Comparison of ENCODE assay signal across 24 cellular contexts in genomic region chr11:134753805-134754130, GRCh38.
"Had no signal": no experiment of that assay in that cellular context is flagged by ENCODE, and none has a peak within 500 bp of the region (broad histone marks: within the 10 kb centered on the region; RNA-seq: fewer than 3 reads in every experiment).

No MANE protein-coding gene starts in this region.

- H3K4me1 Mint-ChIP-seq: activated CD4-positive, alpha-beta memory T cell treated with anti-CD3 and anti-CD28 coated beads, Interleukin-2, amount 10 ng/mL, durations not matched to agents 7 days and 5 days; activated CD4-positive, alpha-beta T cell treated with anti-CD3 and anti-CD28 coated beads, Interleukin-2, amount 10 ng/mL, durations not matched to agents 7 days and 5 days; activated naive CD4-positive, alpha-beta T cell treated with anti-CD3 and anti-CD28 coated beads, Interleukin-2, amount 10 ng/mL, durations not matched to agents 7 days and 5 days; memory B cell; naive thymus-derived CD8-positive, alpha-beta T cell had no signal

- H3K36me3 ChIP-seq: breast epithelium, gastrocnemius medialis, neural progenitor cell, spleen, transverse colon had no signal

- H3K4me3 ChIP-seq: breast epithelium, gastrocnemius medialis, neural progenitor cell, spleen, transverse colon had no signal

- H3K9me3 Mint-ChIP-seq: activated CD4-positive, alpha-beta memory T cell treated with anti-CD3 and anti-CD28 coated beads, Interleukin-2, amount 10 ng/mL, durations not matched to agents 7 days and 5 days; activated CD4-positive, alpha-beta T cell treated with anti-CD3 and anti-CD28 coated beads, Interleukin-2, amount 10 ng/mL, durations not matched to agents 7 days and 5 days; activated naive CD4-positive, alpha-beta T cell treated with anti-CD3 and anti-CD28 coated beads, Interleukin-2, amount 10 ng/mL, durations not matched to agents 7 days and 5 days; memory B cell; T-helper 1 cell treated with Interleukin-12 subunit alpha and Interleukin-12 subunit beta and Interleukin-4 antibody, amounts not matched to agents 30 μg/mL and 1 μg/mL, for 36 hours had no signal

- H3K27ac Mint-ChIP-seq: activated CD4-positive, alpha-beta memory T cell treated with anti-CD3 and anti-CD28 coated beads, Interleukin-2, amount 10 ng/mL, durations not matched to agents 7 days and 5 days; activated CD4-positive, alpha-beta T cell treated with anti-CD3 and anti-CD28 coated beads, Interleukin-2, amount 10 ng/mL, durations not matched to agents 7 days and 5 days; activated naive CD4-positive, alpha-beta T cell treated with anti-CD3 and anti-CD28 coated beads, Interleukin-2, amount 10 ng/mL, durations not matched to agents 7 days and 5 days; memory B cell; naive thymus-derived CD8-positive, alpha-beta T cell; neural progenitor cell; T-helper 1 cell treated with Interleukin-12 subunit alpha and Interleukin-12 subunit beta and Interleukin-4 antibody, amounts not matched to agents 30 μg/mL and 1 μg/mL, for 36 hours; WTC11 had no signal

- H3K27ac ChIP-seq: breast epithelium, gastrocnemius medialis, neural progenitor cell, spleen, transverse colon had no signal

- ATAC-seq: gastrocnemius medialis; naive thymus-derived CD8-positive, alpha-beta T cell; right cardiac atrium; WTC11 had no signal

- H3K9me3 ChIP-seq: breast epithelium, gastrocnemius medialis, transverse colon had no signal

- DNase-seq: activated CD4-positive, alpha-beta memory T cell treated with anti-CD3 and anti-CD28 coated beads, Interleukin-2, amount 10 ng/mL, durations not matched to agents 7 days and 5 days; activated CD4-positive, alpha-beta T cell treated with anti-CD3 and anti-CD28 coated beads for 1 hour; activated CD4-positive, alpha-beta T cell treated with anti-CD3 and anti-CD28 coated beads, Interleukin-2, amount 10 ng/mL, durations not matched to agents 7 days and 5 days; activated effector memory CD4-positive, alpha-beta T cell treated with anti-CD3 and anti-CD28 coated beads, Interleukin-2, amount 50 U/mL, for 16 hours; activated naive CD4-positive, alpha-beta T cell treated with anti-CD3 and anti-CD28 coated beads, Interleukin-2, amount 10 ng/mL, durations not matched to agents 7 days and 5 days; amniotic stem cell; central memory CD4-positive, alpha-beta T cell; dermis blood vessel endothelial cell; effector CD8-positive, alpha-beta T cell; gastrocnemius medialis; glutamatergic neuron; left cardiac atrium; naive thymus-derived CD8-positive, alpha-beta T cell; right cardiac atrium; stimulated activated naive CD4-positive, alpha-beta T cell treated with Interleukin-2 at 50 U/mL for 16 hours; SW 1271; T1000; transverse colon had no signal

- H3K4me1 ChIP-seq: breast epithelium, gastrocnemius medialis, neural progenitor cell, spleen, transverse colon had no signal

- H3K27me3 ChIP-seq: gastrocnemius medialis, neural progenitor cell, transverse colon had no signal

- H3K4me3 Mint-ChIP-seq: activated CD4-positive, alpha-beta memory T cell treated with anti-CD3 and anti-CD28 coated beads, Interleukin-2, amount 10 ng/mL, durations not matched to agents 7 days and 5 days; activated CD4-positive, alpha-beta T cell treated with anti-CD3 and anti-CD28 coated beads, Interleukin-2, amount 10 ng/mL, durations not matched to agents 7 days and 5 days; activated naive CD4-positive, alpha-beta T cell treated with anti-CD3 and anti-CD28 coated beads, Interleukin-2, amount 10 ng/mL, durations not matched to agents 7 days and 5 days; memory B cell; neural progenitor cell; T-helper 1 cell treated with Interleukin-12 subunit alpha and Interleukin-12 subunit beta and Interleukin-4 antibody, amounts not matched to agents 30 μg/mL and 1 μg/mL, for 36 hours; WTC11 had no signal

- H3K36me3 Mint-ChIP-seq: activated naive CD4-positive, alpha-beta T cell treated with anti-CD3 and anti-CD28 coated beads, Interleukin-2, amount 10 ng/mL, durations not matched to agents 7 days and 5 days; memory B cell; neural progenitor cell had no signal
